ENCODE assay signal across 1 cellular context in genomic region chr12:50197297-50197727, GRCh38.
A peak's percentile ranks its signal among the peaks of the same experiment; 100 is the strongest.
TF ChIP-seq lines count a peak whose summit lies in the region.

No MANE protein-coding gene starts in this region.

TF ChIP-seq in HepG2, 621 proteins besides CTCF, POLR2A, EP300 and RAD21 (continued from another document):
- TF ChIP-seq, protein P1, sequence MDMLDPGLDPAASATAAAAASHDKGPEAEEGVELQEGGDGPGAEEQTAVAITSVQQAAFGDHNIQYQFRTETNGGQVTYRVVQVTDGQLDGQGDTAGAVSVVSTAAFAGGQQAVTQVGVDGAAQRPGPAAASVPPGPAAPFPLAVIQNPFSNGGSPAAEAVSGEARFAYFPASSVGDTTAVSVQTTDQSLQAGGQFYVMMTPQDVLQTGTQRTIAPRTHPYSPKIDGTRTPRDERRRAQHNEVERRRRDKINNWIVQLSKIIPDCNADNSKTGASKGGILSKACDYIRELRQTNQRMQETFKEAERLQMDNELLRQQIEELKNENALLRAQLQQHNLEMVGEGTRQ (IDR thresholded peaks at IDR 0.05; ENCODE audit: low read depth, low read length): no peak
- TF ChIP-seq, protein P1 (CRISPR knock-in tag; IDR thresholded peaks at IDR 0.05; ENCODE audit: borderline replicate concordance): no peak
- TF ChIP-seq, protein P2, sequence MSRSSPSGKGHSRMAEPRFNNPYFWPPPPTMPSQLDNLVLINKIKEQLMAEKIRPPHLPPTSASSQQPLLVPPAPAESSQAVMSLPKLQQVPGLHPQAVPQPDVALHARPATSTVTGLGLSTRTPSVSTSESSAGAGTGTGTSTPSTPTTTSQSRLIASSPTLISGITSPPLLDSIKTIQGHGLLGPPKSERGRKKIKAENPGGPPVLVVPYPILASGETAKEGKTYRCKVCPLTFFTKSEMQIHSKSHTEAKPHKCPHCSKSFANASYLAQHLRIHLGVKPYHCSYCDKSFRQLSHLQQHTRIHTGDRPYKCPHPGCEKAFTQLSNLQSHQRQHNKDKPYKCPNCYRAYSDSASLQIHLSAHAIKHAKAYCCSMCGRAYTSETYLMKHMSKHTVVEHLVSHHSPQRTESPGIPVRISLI (CRISPR knock-in tag; IDR thresholded peaks at IDR 0.05; ENCODE audit: borderline replicate concordance): peak; percentile 36; the same call in 1 of the 2 replicates
- peak; percentile 27; the same call in 1 of the 2 replicates for TF ChIP-seq ZNF460 (CRISPR knock-in tag; IDR thresholded peaks at IDR 0.05; ENCODE audit: borderline replicate concordance)
TF ChIP-seq in HepG2: peak in this region for 2.
